17 cellular contexts compared by ENCODE assay signal in the genomic region with DNA sequence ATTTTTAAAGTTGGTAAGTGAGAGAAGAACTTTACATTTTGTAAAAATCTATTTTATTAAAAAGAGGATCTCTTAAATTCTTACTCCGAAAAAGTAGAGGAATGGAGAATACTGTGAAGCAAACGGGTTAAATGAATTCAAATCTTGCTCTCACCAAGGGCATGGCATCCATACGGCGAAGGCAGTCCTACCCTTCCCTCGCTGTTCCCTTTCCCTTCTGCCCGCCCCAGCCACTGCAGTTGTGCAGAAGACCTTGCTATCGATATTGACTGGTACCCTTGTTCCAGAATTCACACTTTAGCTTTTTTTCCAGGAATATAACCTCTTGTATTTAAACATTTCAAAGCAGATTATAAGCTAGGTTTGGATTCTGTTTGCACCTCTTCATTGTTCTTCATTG.
"Had no signal": no experiment of that assay in that cellular context is flagged by ENCODE, and none has a peak within 500 bp of the region (broad histone marks: within the 10 kb centered on the region; RNA-seq: fewer than 3 reads in every experiment).

No MANE protein-coding gene starts in this region.

- H3K9me3 ChIP-seq: MG63, Peyer's patch, SJSA1 had no signal

- H3K4me1 Mint-ChIP-seq: activated CD8-positive, alpha-beta memory T cell treated with anti-CD3 and anti-CD28 coated beads, Interleukin-2, amount 10 ng/mL, durations not matched to agents 7 days and 5 days; T-helper 17 cell had no signal

- H3K27me3 ChIP-seq: MG63, Peyer's patch had no signal

- H3K4me3 ChIP-seq: SJSA1 had no signal

- H3K36me3 ChIP-seq: MG63, Peyer's patch, SJSA1 had no signal

- DNase-seq: activated CD4-positive, alpha-beta T cell treated with anti-CD3 and anti-CD28 coated beads for 48 hours; activated CD4-positive, alpha-beta T cell treated with anti-CD3 and anti-CD28 coated beads, Interleukin-2, amount 50 U/mL, for 4 hours; activated CD4-positive, CD25-positive, alpha-beta regulatory T cell treated with anti-CD3 and anti-CD28 coated beads, Interleukin-2, amount 50 U/mL, for 72 hours; activated gamma-delta T cell; activated naive CD4-positive, alpha-beta T cell treated with anti-CD3 and anti-CD28 coated beads for 36 hours; T-helper 9 cell had no signal

- H3K4me1 ChIP-seq: Peyer's patch, SJSA1 had no signal

- H3K4me3 Mint-ChIP-seq: activated CD8-positive, alpha-beta memory T cell treated with anti-CD3 and anti-CD28 coated beads, Interleukin-2, amount 10 ng/mL, durations not matched to agents 7 days and 5 days; activated naive CD4-positive, alpha-beta T cell treated with anti-CD3 and anti-CD28 coated beads for 36 hours; activated naive CD8-positive, alpha-beta T cell; activated T-cell treated with anti-CD3 and anti-CD28 coated beads, Interleukin-2, amount 50 U/mL, for 4 hours; T-helper 17 cell had no signal

- H3K27ac ChIP-seq: Peyer's patch, RWPE1, SJSA1 had no signal

- FAIRE-seq: astrocyte had no signal

- H3K9me3 Mint-ChIP-seq: activated naive CD4-positive, alpha-beta T cell treated with anti-CD3 and anti-CD28 coated beads for 36 hours; activated T-cell treated with anti-CD3 and anti-CD28 coated beads, Interleukin-2, amount 50 U/mL, for 4 hours; brain; WTC11 had no signal

- H3K36me3 Mint-ChIP-seq: activated CD8-positive, alpha-beta memory T cell treated with anti-CD3 and anti-CD28 coated beads, Interleukin-2, amount 10 ng/mL, durations not matched to agents 7 days and 5 days; activated naive CD8-positive, alpha-beta T cell; brain; WTC11 had no signal

- H3K27ac Mint-ChIP-seq: activated CD8-positive, alpha-beta memory T cell treated with anti-CD3 and anti-CD28 coated beads, Interleukin-2, amount 10 ng/mL, durations not matched to agents 7 days and 5 days; activated naive CD4-positive, alpha-beta T cell treated with anti-CD3 and anti-CD28 coated beads for 36 hours; activated naive CD8-positive, alpha-beta T cell; T-helper 17 cell; WTC11 had no signal
